Comparison of ENCODE assay signal across 17 cellular contexts in the genomic region with DNA sequence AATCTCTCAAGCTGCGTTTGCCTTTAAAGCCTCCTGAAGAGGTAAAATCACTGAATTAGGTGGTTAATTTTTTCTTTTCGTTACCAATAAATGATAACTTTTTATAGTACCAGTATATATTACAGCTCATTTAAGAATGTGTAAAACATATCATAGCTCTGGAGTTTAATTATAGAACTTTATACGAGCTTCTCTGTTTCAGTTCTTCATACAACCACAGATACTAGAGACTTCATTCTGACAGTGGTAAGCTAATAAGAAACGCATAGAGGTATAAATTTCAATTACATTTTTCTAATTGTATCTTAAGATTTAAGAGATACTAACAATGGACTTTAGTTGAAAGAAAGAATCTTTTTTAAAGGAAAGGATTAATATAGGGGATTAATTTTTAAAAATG.
DNase-seq lines count a peak whose midpoint lies in the region; ATAC-seq, FAIRE-seq and TF ChIP-seq lines count a peak whose summit lies in the region.
"Had no signal": no experiment of that assay in that cellular context is flagged by ENCODE, and none has a peak within 500 bp of the region (broad histone marks: within the 10 kb centered on the region; RNA-seq: fewer than 3 reads in every experiment).

No MANE protein-coding gene starts in this region.

- H3K79me2 ChIP-seq in OCI-LY3 (ENCODE audit: low read length) = no peaks in the 10 kb centered on the region

- peak; percentile 48 for ATAC-seq in HG02798 (IDR thresholded peaks at IDR 0.05; ENCODE audit: poor library complexity, unreplicated experiment)
- ATAC-seq: activated CD8-positive, alpha-beta T cell treated with anti-CD3 and anti-CD28 coated beads for 36 hours; effector memory CD8-positive, alpha-beta T cell had no signal

- H3K27ac ChIP-seq in OCI-LY3 (ENCODE audit: low read length) = no peak overlapping the region
- H3K27ac ChIP-seq in muscle layer of duodenum (ENCODE audit: low read length) = peak overlapping the region; percentile 54
- H3K27ac ChIP-seq in tibial nerve = no peak overlapping the region
- H3K27ac ChIP-seq: brain microvascular endothelial cell, C4-2B, HL-60, PC-9, suprapubic skin had no signal

- no peak overlapping the region for H3K9ac ChIP-seq in OCI-LY3 (ENCODE audit: low read length)

- no peak overlapping the region for H2AFZ ChIP-seq in OCI-LY3 (ENCODE audit: low read depth, low read length)
- H2AFZ ChIP-seq: PC-9 had no signal

- no peaks in the 10 kb centered on the region for H4K20me1 ChIP-seq in OCI-LY3 (ENCODE audit: insufficient read depth, low read length)

- peak overlapping the region; percentile 16 for H3K4me3 ChIP-seq in OCI-LY3 (ENCODE audit: low read length)
- peak overlapping the region; percentile 4 to 27 for H3K4me3 ChIP-seq in muscle layer of duodenum (ENCODE audit: low read depth in 1 of 2, low read length in 2 of 2)
- H3K4me3 ChIP-seq in tibial nerve = no peak overlapping the region
- H3K4me3 ChIP-seq in BE2C (ENCODE audit: low read depth, low read length) = no peak overlapping the region
- H3K4me3 ChIP-seq: PC-9, suprapubic skin had no signal

- H3K4me1 ChIP-seq in OCI-LY3 (ENCODE audit: low read length) = peaks cover 25% of the 10 kb centered on the region
- H3K4me1 ChIP-seq in muscle layer of duodenum (ENCODE audit: control insufficient read depth in 1 of 2, insufficient read depth in 2 of 2, low read length in 2 of 2) = peaks cover 4 to 15% of the 10 kb centered on the region in 2 donors
- peaks cover 0 to 30% (median 4%) of the 10 kb centered on the region in 4 donors for H3K4me1 ChIP-seq in tibial nerve
- peaks cover 8% of the 10 kb centered on the region for H3K4me1 ChIP-seq in BE2C

- TF ChIP-seq CTCF in OCI-LY3 (IDR thresholded peaks at IDR 0.05; ENCODE audit: low read depth, low read length) (no peak), tibial nerve (IDR thresholded peaks at IDR 0.05) (no peak), BE2C (IDR thresholded peaks at IDR 0.05; ENCODE audit: low read depth, low read length) (no peak)

- no peak for TF ChIP-seq POLR2A in tibial nerve (IDR thresholded peaks at IDR 0.05)

- TF ChIP-seq EP300 in tibial nerve (IDR thresholded peaks at IDR 0.05) = no peak

- peak overlapping the region; percentile 62 for H3K4me2 ChIP-seq in OCI-LY3 (ENCODE audit: low read length)
- H3K4me2 ChIP-seq: PC-9 had no signal

- no peaks in the 10 kb centered on the region for H3K9me3 ChIP-seq in OCI-LY3 (ENCODE audit: insufficient read depth, low read length)
- H3K9me3 ChIP-seq in muscle layer of duodenum (ENCODE audit: control insufficient read depth in 1 of 2, low read length in 2 of 2) = no peaks in the 10 kb centered on the region
- H3K9me3 ChIP-seq in tibial nerve = no peaks in the 10 kb centered on the region
- no peaks in the 10 kb centered on the region for H3K9me3 ChIP-seq in BE2C
- H3K9me3 ChIP-seq: suprapubic skin had no signal

- WGBS in tibial nerve, 2 donors = 78 to 86% methylated on average over 4 of the region's 4 CpGs

- DNase-seq in GM18507 (ENCODE audit: extremely low spot score, insufficient read length, low read depth) (no peak), tibial nerve (ENCODE audit: low spot score in 2 of 2) (no peak), cerebellar cortex (ENCODE audit: low spot score) (no peak), BE2C (no peak)
- no peak for DNase-seq in activated effector memory CD4-positive, alpha-beta T cell treated with anti-CD3 and anti-CD28 coated beads, Interleukin-2, amount 50 U/mL, for 16 hours
- DNase-seq: activated CD8-positive, alpha-beta T cell treated with anti-CD3 and anti-CD28 coated beads for 36 hours; brain microvascular endothelial cell; effector memory CD8-positive, alpha-beta T cell; EL; NCI-H226; PC-9 had no signal

- FAIRE-seq in GM18507 (lab: Jason Lieb, UNC) = peak; percentile 12

- H3K27me3 ChIP-seq in OCI-LY3 (ENCODE audit: low read depth, low read length) (no peaks in the 10 kb centered on the region), muscle layer of duodenum (ENCODE audit: low read depth, low read length) (no peaks in the 10 kb centered on the region), tibial nerve (no peaks in the 10 kb centered on the region), BE2C (no peaks in the 10 kb centered on the region)
- H3K27me3 ChIP-seq: brain microvascular endothelial cell, suprapubic skin had no signal

- H3K36me3 ChIP-seq in OCI-LY3 (replicated peaks; ENCODE audit: low read depth, low read length) = no peaks in the 10 kb centered on the region
- no peaks in the 10 kb centered on the region for H3K36me3 ChIP-seq in muscle layer of duodenum (ENCODE audit: control insufficient read depth in 1 of 2, insufficient read depth in 2 of 2, low read length in 2 of 2)
- no peaks in the 10 kb centered on the region for H3K36me3 ChIP-seq in tibial nerve
- H3K36me3 ChIP-seq in BE2C = no peaks in the 10 kb centered on the region
- H3K36me3 ChIP-seq: brain microvascular endothelial cell, suprapubic skin had no signal

Comparison
In these comparisons a context has a peak if more than half of its experiments do, and no peak if none do; other contexts are left out.
1. H3K4me3 ChIP-seq: peak in OCI-LY3 (single experiment) and muscle layer of duodenum (2 of 2); none in tibial nerve (0 of 4) and BE2C (single experiment).